ENCODE assay signal across 1 cellular context in the genomic region with DNA sequence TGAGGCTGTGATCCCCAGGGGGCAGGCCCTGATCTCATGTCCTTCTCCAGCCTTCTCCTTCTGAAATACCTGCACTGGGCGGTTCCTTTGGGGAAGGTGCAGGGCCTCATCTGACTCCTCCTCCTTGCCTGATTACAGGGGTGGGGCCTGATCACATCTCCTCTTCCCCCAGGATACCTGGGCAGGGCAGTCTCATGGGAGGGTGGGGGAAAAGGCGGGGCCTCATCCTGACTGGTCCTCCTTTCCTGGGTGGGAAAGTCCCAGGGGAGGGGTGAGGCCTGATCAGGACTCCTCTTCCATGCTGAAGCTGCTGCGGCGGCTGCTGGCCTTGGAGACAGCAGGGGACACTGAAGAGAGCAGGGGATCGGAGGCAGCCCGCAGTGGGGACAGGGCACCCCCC.
TF ChIP-seq lines count a peak whose summit lies in the region.

No MANE protein-coding gene starts in this region.

TF ChIP-seq in H1, 55 proteins besides CTCF, POLR2A, EP300 and RAD21:
- TF ChIP-seq SIX5 (IDR thresholded peaks at IDR 0.05; ENCODE audit: low read depth, low read length) (no peak), TBP (IDR thresholded peaks at IDR 0.05; ENCODE audit: low read depth, low read length) (no peak), TAF1 (IDR thresholded peaks at IDR 0.05; ENCODE audit: low read depth, low read length) (no peak), ASH2L (IDR thresholded peaks at IDR 0.05; ENCODE audit: low read length) (no peak), CHD2 (IDR thresholded peaks at IDR 0.05; ENCODE audit: low read length) (no peak), JUN (IDR thresholded peaks at IDR 0.05; ENCODE audit: low read depth, low read length) (no peak), RXRA (IDR thresholded peaks at IDR 0.05; ENCODE audit: insufficient read depth, low read depth, low read length) (no peak)
- TF ChIP-seq, protein P1, sequence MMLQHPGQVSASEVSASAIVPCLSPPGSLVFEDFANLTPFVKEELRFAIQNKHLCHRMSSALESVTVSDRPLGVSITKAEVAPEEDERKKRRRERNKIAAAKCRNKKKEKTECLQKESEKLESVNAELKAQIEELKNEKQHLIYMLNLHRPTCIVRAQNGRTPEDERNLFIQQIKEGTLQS (IDR thresholded peaks at IDR 0.05; ENCODE audit: insufficient read depth, low read depth, low read length), result no peak
- TF ChIP-seq, protein P2, sequence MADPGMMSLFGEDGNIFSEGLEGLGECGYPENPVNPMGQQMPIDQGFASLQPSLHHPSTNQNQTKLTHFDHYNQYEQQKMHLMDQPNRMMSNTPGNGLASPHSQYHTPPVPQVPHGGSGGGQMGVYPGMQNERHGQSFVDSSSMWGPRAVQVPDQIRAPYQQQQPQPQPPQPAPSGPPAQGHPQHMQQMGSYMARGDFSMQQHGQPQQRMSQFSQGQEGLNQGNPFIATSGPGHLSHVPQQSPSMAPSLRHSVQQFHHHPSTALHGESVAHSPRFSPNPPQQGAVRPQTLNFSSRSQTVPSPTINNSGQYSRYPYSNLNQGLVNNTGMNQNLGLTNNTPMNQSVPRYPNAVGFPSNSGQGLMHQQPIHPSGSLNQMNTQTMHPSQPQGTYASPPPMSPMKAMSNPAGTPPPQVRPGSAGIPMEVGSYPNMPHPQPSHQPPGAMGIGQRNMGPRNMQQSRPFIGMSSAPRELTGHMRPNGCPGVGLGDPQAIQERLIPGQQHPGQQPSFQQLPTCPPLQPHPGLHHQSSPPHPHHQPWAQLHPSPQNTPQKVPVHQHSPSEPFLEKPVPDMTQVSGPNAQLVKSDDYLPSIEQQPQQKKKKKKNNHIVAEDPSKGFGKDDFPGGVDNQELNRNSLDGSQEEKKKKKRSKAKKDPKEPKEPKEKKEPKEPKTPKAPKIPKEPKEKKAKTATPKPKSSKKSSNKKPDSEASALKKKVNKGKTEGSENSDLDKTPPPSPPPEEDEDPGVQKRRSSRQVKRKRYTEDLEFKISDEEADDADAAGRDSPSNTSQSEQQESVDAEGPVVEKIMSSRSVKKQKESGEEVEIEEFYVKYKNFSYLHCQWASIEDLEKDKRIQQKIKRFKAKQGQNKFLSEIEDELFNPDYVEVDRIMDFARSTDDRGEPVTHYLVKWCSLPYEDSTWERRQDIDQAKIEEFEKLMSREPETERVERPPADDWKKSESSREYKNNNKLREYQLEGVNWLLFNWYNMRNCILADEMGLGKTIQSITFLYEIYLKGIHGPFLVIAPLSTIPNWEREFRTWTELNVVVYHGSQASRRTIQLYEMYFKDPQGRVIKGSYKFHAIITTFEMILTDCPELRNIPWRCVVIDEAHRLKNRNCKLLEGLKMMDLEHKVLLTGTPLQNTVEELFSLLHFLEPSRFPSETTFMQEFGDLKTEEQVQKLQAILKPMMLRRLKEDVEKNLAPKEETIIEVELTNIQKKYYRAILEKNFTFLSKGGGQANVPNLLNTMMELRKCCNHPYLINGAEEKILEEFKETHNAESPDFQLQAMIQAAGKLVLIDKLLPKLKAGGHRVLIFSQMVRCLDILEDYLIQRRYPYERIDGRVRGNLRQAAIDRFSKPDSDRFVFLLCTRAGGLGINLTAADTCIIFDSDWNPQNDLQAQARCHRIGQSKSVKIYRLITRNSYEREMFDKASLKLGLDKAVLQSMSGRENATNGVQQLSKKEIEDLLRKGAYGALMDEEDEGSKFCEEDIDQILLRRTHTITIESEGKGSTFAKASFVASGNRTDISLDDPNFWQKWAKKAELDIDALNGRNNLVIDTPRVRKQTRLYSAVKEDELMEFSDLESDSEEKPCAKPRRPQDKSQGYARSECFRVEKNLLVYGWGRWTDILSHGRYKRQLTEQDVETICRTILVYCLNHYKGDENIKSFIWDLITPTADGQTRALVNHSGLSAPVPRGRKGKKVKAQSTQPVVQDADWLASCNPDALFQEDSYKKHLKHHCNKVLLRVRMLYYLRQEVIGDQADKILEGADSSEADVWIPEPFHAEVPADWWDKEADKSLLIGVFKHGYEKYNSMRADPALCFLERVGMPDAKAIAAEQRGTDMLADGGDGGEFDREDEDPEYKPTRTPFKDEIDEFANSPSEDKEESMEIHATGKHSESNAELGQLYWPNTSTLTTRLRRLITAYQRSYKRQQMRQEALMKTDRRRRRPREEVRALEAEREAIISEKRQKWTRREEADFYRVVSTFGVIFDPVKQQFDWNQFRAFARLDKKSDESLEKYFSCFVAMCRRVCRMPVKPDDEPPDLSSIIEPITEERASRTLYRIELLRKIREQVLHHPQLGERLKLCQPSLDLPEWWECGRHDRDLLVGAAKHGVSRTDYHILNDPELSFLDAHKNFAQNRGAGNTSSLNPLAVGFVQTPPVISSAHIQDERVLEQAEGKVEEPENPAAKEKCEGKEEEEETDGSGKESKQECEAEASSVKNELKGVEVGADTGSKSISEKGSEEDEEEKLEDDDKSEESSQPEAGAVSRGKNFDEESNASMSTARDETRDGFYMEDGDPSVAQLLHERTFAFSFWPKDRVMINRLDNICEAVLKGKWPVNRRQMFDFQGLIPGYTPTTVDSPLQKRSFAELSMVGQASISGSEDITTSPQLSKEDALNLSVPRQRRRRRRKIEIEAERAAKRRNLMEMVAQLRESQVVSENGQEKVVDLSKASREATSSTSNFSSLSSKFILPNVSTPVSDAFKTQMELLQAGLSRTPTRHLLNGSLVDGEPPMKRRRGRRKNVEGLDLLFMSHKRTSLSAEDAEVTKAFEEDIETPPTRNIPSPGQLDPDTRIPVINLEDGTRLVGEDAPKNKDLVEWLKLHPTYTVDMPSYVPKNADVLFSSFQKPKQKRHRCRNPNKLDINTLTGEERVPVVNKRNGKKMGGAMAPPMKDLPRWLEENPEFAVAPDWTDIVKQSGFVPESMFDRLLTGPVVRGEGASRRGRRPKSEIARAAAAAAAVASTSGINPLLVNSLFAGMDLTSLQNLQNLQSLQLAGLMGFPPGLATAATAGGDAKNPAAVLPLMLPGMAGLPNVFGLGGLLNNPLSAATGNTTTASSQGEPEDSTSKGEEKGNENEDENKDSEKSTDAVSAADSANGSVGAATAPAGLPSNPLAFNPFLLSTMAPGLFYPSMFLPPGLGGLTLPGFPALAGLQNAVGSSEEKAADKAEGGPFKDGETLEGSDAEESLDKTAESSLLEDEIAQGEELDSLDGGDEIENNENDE (IDR thresholded peaks at IDR 0.05; ENCODE audit: insufficient replicate concordance, low read length), result no peak
- TF ChIP-seq, protein P3, sequence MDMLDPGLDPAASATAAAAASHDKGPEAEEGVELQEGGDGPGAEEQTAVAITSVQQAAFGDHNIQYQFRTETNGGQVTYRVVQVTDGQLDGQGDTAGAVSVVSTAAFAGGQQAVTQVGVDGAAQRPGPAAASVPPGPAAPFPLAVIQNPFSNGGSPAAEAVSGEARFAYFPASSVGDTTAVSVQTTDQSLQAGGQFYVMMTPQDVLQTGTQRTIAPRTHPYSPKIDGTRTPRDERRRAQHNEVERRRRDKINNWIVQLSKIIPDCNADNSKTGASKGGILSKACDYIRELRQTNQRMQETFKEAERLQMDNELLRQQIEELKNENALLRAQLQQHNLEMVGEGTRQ (IDR thresholded peaks at IDR 0.05; ENCODE audit: low read length), result no peak
